Comparison of ENCODE assay signal across 11 cellular contexts in the genomic region with DNA sequence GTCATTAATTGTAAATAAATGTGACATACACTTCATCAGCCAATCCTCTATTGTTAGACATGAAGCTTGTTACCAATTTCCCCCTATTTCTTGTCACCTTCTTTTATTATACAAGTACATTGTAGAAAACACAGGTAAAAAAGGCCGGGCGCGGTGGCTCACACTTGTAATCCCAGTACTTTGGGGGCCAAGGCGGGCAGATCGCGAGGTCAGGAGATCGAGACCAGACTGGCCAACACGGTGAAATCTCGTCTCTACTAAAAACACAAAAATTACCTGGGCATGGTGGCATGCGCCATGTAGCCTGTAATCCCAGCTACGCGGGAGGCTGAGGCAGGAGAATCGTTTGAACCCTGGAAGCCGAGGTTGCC. TPM values are rescaled to one million over a fixed set of nuclear protein-coding genes. Genes with fewer than 3 reads are reported as not detected.
DNase-seq lines count a peak whose midpoint lies in the region; ATAC-seq, FAIRE-seq and TF ChIP-seq lines count a peak whose summit lies in the region.
"Had no signal": no experiment of that assay in that cellular context is flagged by ENCODE, and none has a peak within 500 bp of the region (broad histone marks: within the 10 kb centered on the region; RNA-seq: fewer than 3 reads in every experiment).

No MANE protein-coding gene starts in this region.

- peaks cover 39% of the 10 kb centered on the region for H3K4me1 Mint-ChIP-seq in stimulated activated naive CD8-positive, alpha-beta T cell treated with anti-CD3 and anti-CD28 coated beads, Interleukin-15, Interleukin-2, amounts not matched to agents 100 ng/mL and 50 ng/mL, for 24 hours (ENCODE audit: low read depth)
- H3K4me1 Mint-ChIP-seq in WTC11 = 0 out of 2 replicates have a peak, but pooled peaks cover 4% of the 10 kb centered on the region

- no peaks in the 10 kb centered on the region for H3K36me3 Mint-ChIP-seq in stimulated activated naive CD8-positive, alpha-beta T cell treated with anti-CD3 and anti-CD28 coated beads, Interleukin-15, Interleukin-2, amounts not matched to agents 100 ng/mL and 50 ng/mL, for 24 hours (ENCODE audit: low read depth)
- peaks cover 2% of the 10 kb centered on the region; the same call in 1 of the 2 replicates for H3K36me3 Mint-ChIP-seq in WTC11

- TF ChIP-seq CTCF in WTC11 (IDR thresholded peaks at IDR 0.05) (no peak), keratinocyte (optimal IDR thresholded peaks at IDR 0.05 in 1 of 3, IDR thresholded peaks at IDR 0.05 in 1 of 3, conservative IDR thresholded peaks at IDR 0.05 in 1 of 3; ENCODE audit: extremely low read depth in 1 of 3, insufficient read depth in 2 of 3, low read length in 3 of 3) (no peak), D721Med (IDR thresholded peaks at IDR 0.05; ENCODE audit: insufficient read depth, missing control alignments) (no peak)

- H3K27ac ChIP-seq in keratinocyte (ENCODE audit: control insufficient read depth, insufficient read depth, low read length) = no peak overlapping the region

- no peaks in the 10 kb centered on the region for H3K27me3 ChIP-seq in keratinocyte (ENCODE audit: control insufficient read depth, extremely low read depth, insufficient read depth, low read length)

- peak overlapping the region; percentile 92 for H3K27ac Mint-ChIP-seq in stimulated activated naive CD8-positive, alpha-beta T cell treated with anti-CD3 and anti-CD28 coated beads, Interleukin-15, Interleukin-2, amounts not matched to agents 100 ng/mL and 50 ng/mL, for 24 hours
- H3K27ac Mint-ChIP-seq in WTC11 = no peak overlapping the region
- H3K27ac Mint-ChIP-seq: activated naive CD4-positive, alpha-beta T cell treated with anti-CD3 and anti-CD28 coated beads for 36 hours had no signal

- H3K4me1 ChIP-seq in keratinocyte (ENCODE audit: control insufficient read depth, extremely low read depth, insufficient read depth, low read length) = peaks cover 12% of the 10 kb centered on the region

- H4K20me1 ChIP-seq in keratinocyte (ENCODE audit: control insufficient read depth, extremely low read depth, insufficient read depth, low read length) = no peaks in the 10 kb centered on the region

- H3K4me3 ChIP-seq in keratinocyte (ENCODE audit: control insufficient read depth in 2 of 3, extremely low read depth in 1 of 3, insufficient read depth in 2 of 3, low read depth in 1 of 3, low read length in 3 of 3) = no peak overlapping the region

- dilution Hi-C loops in keratinocyte (cut with MboI; ENCODE audit: extremely low pct_ligation_motif_present, low sequenced_read_pairs) = no loop called here

- H3K79me2 ChIP-seq in keratinocyte (ENCODE audit: control insufficient read depth, insufficient read depth, low read length) = no peaks in the 10 kb centered on the region

- CTCF ChIA-PET in WTC11 (lab: Charles Lee) = interaction anchor here (0.7 to 1.9 kb wide), 13 partner anchors 14 to 216 kb away, joined by 3 to 16 read pairs (median 4); no protein-coding TSS in a partner anchor

- peaks cover 2% of the 10 kb centered on the region for H3K9me3 Mint-ChIP-seq in stimulated activated naive CD8-positive, alpha-beta T cell treated with anti-CD3 and anti-CD28 coated beads, Interleukin-15, Interleukin-2, amounts not matched to agents 100 ng/mL and 50 ng/mL, for 24 hours
- peaks cover 7% of the 10 kb centered on the region for H3K9me3 Mint-ChIP-seq in WTC11
- H3K9me3 Mint-ChIP-seq: activated naive CD4-positive, alpha-beta T cell treated with anti-CD3 and anti-CD28 coated beads for 36 hours had no signal

- peak overlapping the region; percentile 56 for H2AFZ ChIP-seq in keratinocyte (ENCODE audit: control insufficient read depth, low read length)

- POLR2A ChIA-PET in WTC11 (lab: Charles Lee) = no interaction called here

- no peak for ATAC-seq in stimulated activated naive CD8-positive, alpha-beta T cell treated with anti-CD3 and anti-CD28 coated beads, Interleukin-15, Interleukin-2, amounts not matched to agents 100 U/mL and 50 U/mL, for 24 hours
- ATAC-seq in WTC11 = no peak
- ATAC-seq in HG03095 (IDR thresholded peaks at IDR 0.05; ENCODE audit: unreplicated experiment) = no peak

- FAIRE-seq in keratinocyte (lab: Jason Lieb, UNC) = no peak
- FAIRE-seq in D721Med (lab: Jason Lieb, UNC) = no peak
- FAIRE-seq: bronchial epithelial cell had no signal

- H3K4me2 ChIP-seq in keratinocyte (ENCODE audit: control insufficient read depth, extremely low read depth, insufficient read depth, low read depth, low read length) = no peak overlapping the region

- H3K9me1 ChIP-seq in keratinocyte (ENCODE audit: control insufficient read depth, extremely low read depth, insufficient read depth, low read length) = peaks cover 2% of the 10 kb centered on the region

- no peaks in the 10 kb centered on the region for H3K27me3 Mint-ChIP-seq in stimulated activated naive CD8-positive, alpha-beta T cell treated with anti-CD3 and anti-CD28 coated beads, Interleukin-15, Interleukin-2, amounts not matched to agents 100 ng/mL and 50 ng/mL, for 24 hours
- H3K27me3 Mint-ChIP-seq in WTC11 (ENCODE audit: low read depth) = peaks cover 2% of the 10 kb centered on the region; the same call in 1 of the 2 replicates

- H3K4me3 Mint-ChIP-seq in stimulated activated naive CD8-positive, alpha-beta T cell treated with anti-CD3 and anti-CD28 coated beads, Interleukin-15, Interleukin-2, amounts not matched to agents 100 ng/mL and 50 ng/mL, for 24 hours = no peak overlapping the region
- no peak overlapping the region for H3K4me3 Mint-ChIP-seq in WTC11

- no peak overlapping the region for H3K9ac ChIP-seq in keratinocyte (ENCODE audit: control insufficient read depth, extremely low read depth, insufficient read depth, low read length)

- no peak for DNase-seq in stimulated activated naive CD8-positive, alpha-beta T cell treated with anti-CD3 and anti-CD28 coated beads, Interleukin-15, Interleukin-2, amounts not matched to agents 100 U/mL and 50 U/mL, for 24 hours
- DNase-seq in WTC11 (ENCODE audit: low spot score) (no peak), keratinocyte (ENCODE audit: low read depth, low spot score) (no peak), hypothalamus (lab: John Stamatoyannopoulos, UW) (no peak), HuH-7 (ENCODE audit: low spot score) (no peak), D721Med (ENCODE audit: insufficient read length, low spot score) (no peak)

- H3K36me3 ChIP-seq in keratinocyte (ENCODE audit: control insufficient read depth in 2 of 2, extremely low read depth in 1 of 2, insufficient read depth in 2 of 2, low read length in 2 of 2) = no peaks in the 10 kb centered on the region
- H3K36me3 ChIP-seq: left ventricle myocardium inferior had no signal

- H3K9me3 ChIP-seq in keratinocyte (ENCODE audit: control insufficient read depth, low read depth, low read length) = no peaks in the 10 kb centered on the region
- H3K9me3 ChIP-seq: left ventricle myocardium inferior had no signal

TF ChIP-seq in WTC11, 78 proteins besides CTCF, POLR2A, EP300 and RAD21:
- TF ChIP-seq STAT6 (CRISPR knock-in tag; conservative IDR thresholded peaks at IDR 0.05; ENCODE audit: low read depth) (no peak), ZNF512 (CRISPR knock-in tag; IDR thresholded peaks at IDR 0.05; ENCODE audit: borderline replicate concordance) (peak; percentile 16)

RNA-seq across cellular contexts. Expression of gene UBE2F, which starts 42.7 kb away (rescaled TPM):
- 48.8 to 50.6 TPM (median 49.5 TPM) in 3 replicates for total RNA-seq in WTC11 (2021)
- 63.6 to 98.6 TPM (median 95.6 TPM) in 3 replicates for polyA plus RNA-seq in keratinocyte
- 18.8 TPM for polyA plus RNA-seq in keratinocyte (2011; ENCODE audit: low read depth)
- polyA plus RNA-seq in keratinocyte (2011; cell fraction: cytosol; rRNA removed) = 94.7 and 142 TPM in 2 replicates
- polyA plus RNA-seq in keratinocyte (2011; cell fraction: nucleus; rRNA removed) = 35.2 and 44.2 TPM in 2 replicates
- 62.5 and 68.7 TPM in 2 replicates for polyA plus RNA-seq in keratinocyte (2012; ENCODE audit: low replicate concordance)
- 26.1 to 39.6 TPM (median 34.8 TPM) in 3 replicates for polyA minus RNA-seq in keratinocyte
- polyA minus RNA-seq in keratinocyte (2011; cell fraction: cytosol; rRNA and poly(A)+ RNA removed) = 48.3 TPM
- polyA minus RNA-seq in keratinocyte (2011; cell fraction: nucleus; rRNA and poly(A)+ RNA removed) = 20.0 and 28.0 TPM in 2 replicates
